24 cellular contexts compared by ENCODE assay signal in genomic region chr12:57613427-57614109, GRCh38. TPM values are rescaled to one million over a fixed set of nuclear protein-coding genes. Genes with fewer than 3 reads are reported as not detected.
A peak's percentile ranks its signal among the peaks of the same experiment; 100 is the strongest.
DNase-seq lines count a peak whose midpoint lies in the region; ATAC-seq and TF ChIP-seq lines count a peak whose summit lies in the region.
"Had no signal": no experiment of that assay in that cellular context is flagged by ENCODE, and none has a peak within 500 bp of the region (broad histone marks: within the 10 kb centered on the region; RNA-seq: fewer than 3 reads in every experiment).

No MANE protein-coding gene starts in this region.

- H2AFZ ChIP-seq in neural progenitor cell (replicated peaks): no peak overlapping the region
- H2AFZ ChIP-seq in neuronal stem cell (ENCODE audit: low read length): no peak overlapping the region
- H2AFZ ChIP-seq: GM23248 had no signal

- H3K36me3 ChIP-seq in HUES6 (ENCODE audit: control insufficient read depth, insufficient read depth, low read length) (peaks cover 6% of the 10 kb centered on the region; the same call in 1 of the 2 replicates), WERI-Rb-1 (peaks cover 55% of the 10 kb centered on the region), neural progenitor cell (no peaks in the 10 kb centered on the region), neuronal stem cell (replicated peaks in 1 of 2; ENCODE audit: control insufficient read depth in 2 of 2, insufficient read depth in 2 of 2, low read length in 2 of 2) (peaks cover 19 to 59% of the 10 kb centered on the region in 2 donors)
- H3K36me3 ChIP-seq: adrenal gland, ovary, right atrium auricular region, upper lobe of right lung had no signal

- H4K20me1 ChIP-seq in neural progenitor cell (ENCODE audit: low read depth): peaks cover 11% of the 10 kb centered on the region

- CTCF ChIA-PET in GM10248 (lab: Yijun Ruan, JAX): interaction anchor here (1.1 to 6.8 kb wide), 14 partner anchors 8 to 161 kb away, joined by 3 to 101 read pairs (median 4); partner anchors contain the start of genes B4GALNT1, GLI1, OS9 and PIP4K2C

- no peak overlapping the region for H3K23ac ChIP-seq in neuronal stem cell (ENCODE audit: low read depth, low read length, poor library complexity)

- H2AK5ac ChIP-seq in neuronal stem cell (ENCODE audit: low read depth, low read length): no peak overlapping the region

- H3K4ac ChIP-seq in neuronal stem cell (ENCODE audit: low read length): no peak overlapping the region

- no peak for ATAC-seq in GM21825 (IDR thresholded peaks at IDR 0.05; ENCODE audit: unreplicated experiment)
- ATAC-seq: body of pancreas, SK-N-SH treated with all-trans-retinoic acid at 6 μM for 48 hours, upper lobe of right lung had no signal

- no peak overlapping the region for H3K27ac ChIP-seq in HUES6 (ENCODE audit: low read depth, low read length)
- H3K27ac ChIP-seq in WERI-Rb-1: peak overlapping the region; percentile 98
- no peak overlapping the region for H3K27ac ChIP-seq in neural progenitor cell
- no peak overlapping the region for H3K27ac ChIP-seq in neuronal stem cell (replicated peaks; ENCODE audit: low read length)
- H3K27ac ChIP-seq: adrenal gland, body of pancreas, GM23248, ovary, upper lobe of right lung had no signal

- H4K91ac ChIP-seq in neuronal stem cell (ENCODE audit: low read depth, low read length, poor library complexity): no peak overlapping the region

- no peaks in the 10 kb centered on the region for H3K9me3 Mint-ChIP-seq in neural progenitor cell
- H3K9me3 Mint-ChIP-seq: activated naive CD4-positive, alpha-beta T cell treated with anti-CD3 and anti-CD28 coated beads for 36 hours; natural killer cell had no signal

- H3K4me1 ChIP-seq in HUES6 (ENCODE audit: control insufficient read depth, insufficient read depth, low read length) (peaks cover 24% of the 10 kb centered on the region), neural progenitor cell (peaks cover 11% of the 10 kb centered on the region), neuronal stem cell (ENCODE audit: control insufficient read depth in 2 of 2, insufficient read depth in 1 of 2, low read depth in 1 of 2, low read length in 2 of 2) (peaks cover 6 to 9% of the 10 kb centered on the region in 2 donors)

- H3K27me3 Mint-ChIP-seq in neural progenitor cell (ENCODE audit: insufficient read depth, low read depth): peaks cover 23% of the 10 kb centered on the region

- no peak overlapping the region for H2BK12ac ChIP-seq in neuronal stem cell (ENCODE audit: low read length)

- H2BK120ac ChIP-seq in neuronal stem cell (ENCODE audit: low read depth, low read length): no peak overlapping the region

- H3K36me3 Mint-ChIP-seq in neural progenitor cell: peaks cover 28% of the 10 kb centered on the region
- H3K36me3 Mint-ChIP-seq: natural killer cell had no signal

- no CpG with 5 or more reads among the region's 10 CpGs for WGBS in neuronal stem cell (ENCODE audit: extremely low coverage in 2 of 2, insufficient read length in 2 of 2, insufficient replicate concordance in 1 of 2), 2 donors

- H3K18ac ChIP-seq in neuronal stem cell (ENCODE audit: low read length): no peak overlapping the region

- H3K9ac ChIP-seq in HUES6 (ENCODE audit: low read length): no peak overlapping the region
- no peak overlapping the region for H3K9ac ChIP-seq in neural progenitor cell
- H3K9ac ChIP-seq in neuronal stem cell (ENCODE audit: low read depth, low read length, poor library complexity): no peak overlapping the region
- H3K9ac ChIP-seq: GM23248 had no signal

- H3K4me3 ChIP-seq in HUES6 (ENCODE audit: low read depth, low read length): peak overlapping the region; percentile 22; the same call in 1 of the 2 replicates
- no peak overlapping the region for H3K4me3 ChIP-seq in WERI-Rb-1 (ENCODE audit: low read depth, low read length)
- no peak overlapping the region for H3K4me3 ChIP-seq in neural progenitor cell
- no peak overlapping the region for H3K4me3 ChIP-seq in neuronal stem cell (ENCODE audit: low read length in 2 of 2)
- H3K4me3 ChIP-seq: adrenal gland, body of pancreas, GM23248, MG63, ovary, right atrium auricular region, upper lobe of right lung had no signal

- POLR2A ChIA-PET in GM10248 (lab: Yijun Ruan, JAX): interaction anchor here (0.7 kb wide), 1 partner anchor 77 kb away, joined by 3 read pairs; no protein-coding TSS in a partner anchor

- H3K4me1 Mint-ChIP-seq in neural progenitor cell: peaks cover 22% of the 10 kb centered on the region

- H3K4me2 ChIP-seq in neural progenitor cell (no peak overlapping the region), neuronal stem cell (ENCODE audit: insufficient read depth, low read length, poor library complexity, severe bottlenecking) (no peak overlapping the region)

- H3K9me3 ChIP-seq in HUES6 (ENCODE audit: control insufficient read depth, insufficient read depth, low read depth, low read length) (no peaks in the 10 kb centered on the region), WERI-Rb-1 (ENCODE audit: severe bottlenecking) (no peaks in the 10 kb centered on the region), neural progenitor cell (ENCODE audit: low read depth) (no peaks in the 10 kb centered on the region), neuronal stem cell (replicated peaks in 1 of 2; ENCODE audit: control insufficient read depth in 2 of 2, insufficient read depth in 1 of 2, low read depth in 1 of 2, low read length in 2 of 2) (no peaks in the 10 kb centered on the region)
- H3K9me3 ChIP-seq: adrenal gland, body of pancreas, MG63, ovary, right atrium auricular region, upper lobe of right lung had no signal

- peaks cover 25% of the 10 kb centered on the region for H3F3A ChIP-seq in neural progenitor cell (ENCODE audit: low read depth)

- H2BK15ac ChIP-seq in neuronal stem cell (ENCODE audit: low read length): no peak overlapping the region

- TF ChIP-seq CTCF in GM10248 (IDR thresholded peaks at IDR 0.05; ENCODE audit: control extremely low read depth, extremely low read depth, low read depth, missing control alignments) (no peak), WERI-Rb-1 (IDR thresholded peaks at IDR 0.05; ENCODE audit: low read depth, low read length) (no peak), neural progenitor cell (IDR thresholded peaks at IDR 0.05) (no peak)

- peak; percentile 15 for DNase-seq in GM10248 (ENCODE audit: extremely low spot score)
- DNase-seq in WERI-Rb-1: no peak
- DNase-seq in neural progenitor cell (ENCODE audit: low spot score): no peak
- DNase-seq in HCEC 1CT: no peak
- DNase-seq in neuronal stem cell (ENCODE audit: low spot score): no peak
- no peak for DNase-seq in NCI-H526 treated with DMSO at 0.1 percent for 48 hours (lab: John Stamatoyannopoulos, UW)
- DNase-seq: activated CD4-positive, alpha-beta T cell treated with anti-CD3 and anti-CD28 coated beads for 4 hours; activated naive CD4-positive, alpha-beta T cell treated with anti-CD3 and anti-CD28 coated beads for 36 hours; adrenal gland; cerebellar nuclear complex; GDM1; MG63; midbrain; natural killer cell; NCI-H2081; NCI-H345; ovary; upper lobe of right lung had no signal

- H3K27ac Mint-ChIP-seq in neural progenitor cell: no peak overlapping the region
- H3K27ac Mint-ChIP-seq: activated naive CD4-positive, alpha-beta T cell treated with anti-CD3 and anti-CD28 coated beads for 36 hours; natural killer cell had no signal

- H4K8ac ChIP-seq in neuronal stem cell (ENCODE audit: low read depth, low read length): no peak overlapping the region

- no peak overlapping the region for H3K14ac ChIP-seq in neuronal stem cell (ENCODE audit: low read length)

- no peak overlapping the region for H2BK5ac ChIP-seq in neuronal stem cell (ENCODE audit: low read length)

- H3K27me3 ChIP-seq in HUES6 (ENCODE audit: control insufficient read depth, insufficient read depth, low read length): peaks cover 68% of the 10 kb centered on the region
- H3K27me3 ChIP-seq in WERI-Rb-1 (ENCODE audit: insufficient read depth, low read depth, severe bottlenecking): no peaks in the 10 kb centered on the region
- peaks cover 58% of the 10 kb centered on the region for H3K27me3 ChIP-seq in neural progenitor cell
- H3K27me3 ChIP-seq in neuronal stem cell (ENCODE audit: control insufficient read depth in 3 of 3, insufficient read depth in 3 of 3, low read depth in 1 of 3, low read length in 3 of 3): peaks cover 0 to 15% (median 0%) of the 10 kb centered on the region in 3 experiments
- H3K27me3 ChIP-seq: adrenal gland, body of pancreas, MG63, ovary, right atrium auricular region had no signal

- H3K4me3 Mint-ChIP-seq in neural progenitor cell: peak overlapping the region; percentile 41
- H3K4me3 Mint-ChIP-seq: activated naive CD4-positive, alpha-beta T cell treated with anti-CD3 and anti-CD28 coated beads for 36 hours; natural killer cell had no signal

- no peaks in the 10 kb centered on the region for H3K79me2 ChIP-seq in neural progenitor cell (ENCODE audit: low read depth)

- no peaks in the 10 kb centered on the region for H3K79me1 ChIP-seq in neuronal stem cell (ENCODE audit: low read depth, low read length)

RNA-seq across cellular contexts. Expression of gene ARHGEF25, which starts 2.3 kb away (rescaled TPM):
- 17.3 and 27.3 TPM in 2 replicates for total RNA-seq in neural progenitor cell (ENCODE audit: low replicate concordance)
- 14.2 TPM for polyA plus RNA-seq in neuronal stem cell (2013, experiment 1 of 2)
- polyA plus RNA-seq in neuronal stem cell (2013, experiment 2 of 2): 13.8 TPM

RNA-seq across cellular contexts. Expression of gene DTX3, which starts 8.9 kb away (rescaled TPM):
- total RNA-seq in neural progenitor cell (ENCODE audit: low replicate concordance): 56.4 and 67.9 TPM in 2 replicates
- 66.7 TPM for polyA plus RNA-seq in neuronal stem cell (2013, experiment 1 of 2)
- 64.9 TPM for polyA plus RNA-seq in neuronal stem cell (2013, experiment 2 of 2)

RNA-seq across cellular contexts. Expression of gene B4GALNT1, which starts 19.4 kb away (rescaled TPM):
- 0.28 and 1.1 TPM in 2 replicates for total RNA-seq in neural progenitor cell (ENCODE audit: low replicate concordance)
- 1.8 TPM for polyA plus RNA-seq in neuronal stem cell (2013, experiment 1 of 2)
- polyA plus RNA-seq in neuronal stem cell (2013, experiment 2 of 2): 1.6 TPM

RNA-seq across cellular contexts. Expression of gene PIP4K2C, which starts 22.6 kb away (rescaled TPM):
- total RNA-seq in neural progenitor cell (ENCODE audit: low replicate concordance): 15.5 and 23.4 TPM in 2 replicates
- polyA plus RNA-seq in neuronal stem cell (2013, experiment 1 of 2): 9.6 TPM
- 9.4 TPM for polyA plus RNA-seq in neuronal stem cell (2013, experiment 2 of 2)
